ENCODE assay signal across 1 cellular context in genomic region chr1:15526490-15527339, GRCh38.
TF ChIP-seq lines count a peak whose summit lies in the region.

DNAJC16 (plus strand) TSS chr1:15526848; CDS start chr1:15529106, 2,258 bp downstream.

TF ChIP-seq in K562, 482 proteins besides CTCF, POLR2A, EP300 and RAD21 (continued from another document and continues in another):
- TF ChIP-seq MLLT1 (IDR thresholded peaks at IDR 0.05) (peak in 1 of 2 experiments; percentile 88; a peak in 2 of 4 replicates), ETV1 (tag; conservative IDR thresholded peaks at IDR 0.05; ENCODE audit: low read depth) (peak; percentile 44), RFX5 (IDR thresholded peaks at IDR 0.05; ENCODE audit: low read depth, low read length) (0 out of 2 replicates have a peak, but pooled peaks have one; percentile 42), CTCFL (IDR thresholded peaks at IDR 0.05; ENCODE audit: borderline replicate concordance, insufficient read depth, low read depth, low read length, poor library complexity, severe bottlenecking) (peak; percentile 23), ATF7 (IDR thresholded peaks at IDR 0.05) (peak; percentile 95), ETV6 (IDR thresholded peaks at IDR 0.05; ENCODE audit: borderline replicate concordance in 1 of 2, low read depth in 2 of 2, low read length in 1 of 2) (peak in 1 of 2 experiments; percentile 56; a peak in 1 of 4 replicates), ETV6 (CRISPR knock-in tag; IDR thresholded peaks at IDR 0.05; ENCODE audit: borderline replicate concordance) (no peak), HMG20B (CRISPR knock-in tag; IDR thresholded peaks at IDR 0.05) (no peak), CREB3 (tag; conservative IDR thresholded peaks at IDR 0.05; ENCODE audit: low read depth) (no peak), STAT5A (IDR thresholded peaks at IDR 0.05; ENCODE audit: borderline replicate concordance, low read length) (peak; percentile 28; the same call in 1 of the 2 replicates), ESRRA (IDR thresholded peaks at IDR 0.05; ENCODE audit: borderline replicate concordance, low read depth) (peak; percentile 78), RREB1 (CRISPR knock-in tag; IDR thresholded peaks at IDR 0.05) (peak; percentile 84; the same call in 1 of the 2 replicates), ZNF165 (CRISPR knock-in tag; IDR thresholded peaks at IDR 0.05; ENCODE audit: borderline replicate concordance) (no peak), FOXK1 (CRISPR knock-in tag; IDR thresholded peaks at IDR 0.05; ENCODE audit: borderline replicate concordance) (0 out of 2 replicates have a peak, but pooled peaks have one; percentile 50), SRF (CRISPR knock-in tag; IDR thresholded peaks at IDR 0.05) (peak in 1 of 2 experiments; percentile 74; a peak in 1 of 4 replicates), FOXA1 (IDR thresholded peaks at IDR 0.05; ENCODE audit: borderline replicate concordance) (no peak), TRIM24 (IDR thresholded peaks at IDR 0.05) (peak in 1 of 2 experiments; percentile 92; a peak in 2 of 4 replicates), RERE (CRISPR knock-in tag; IDR thresholded peaks at IDR 0.05; ENCODE audit: borderline replicate concordance) (no peak), ZNF395 (CRISPR knock-in tag; IDR thresholded peaks at IDR 0.05) (peak; percentile 80), ZNF780A (CRISPR knock-in tag; IDR thresholded peaks at IDR 0.05) (no peak), ID3 (CRISPR knock-in tag; IDR thresholded peaks at IDR 0.05) (no peak), ID3 (tag; IDR thresholded peaks at IDR 0.05) (peak; percentile 82; the same call in 1 of the 2 replicates), TEAD4 (IDR thresholded peaks at IDR 0.05; ENCODE audit: low read length) (peak; percentile 47; the same call in 1 of the 2 replicates), TEAD4 (CRISPR knock-in tag; IDR thresholded peaks at IDR 0.05; ENCODE audit: borderline replicate concordance) (no peak), EP400 (IDR thresholded peaks at IDR 0.05) (peak; percentile 90), ARNT (IDR thresholded peaks at IDR 0.05) (peak in 1 of 2 experiments; percentile 60; a peak in 1 of 4 replicates), NCOA1 (IDR thresholded peaks at IDR 0.05; ENCODE audit: low read depth) (peak; percentile 92), MEF2A (IDR thresholded peaks at IDR 0.05; ENCODE audit: control insufficient read depth, low read depth, low read length) (no peak), KLF10 (CRISPR knock-in tag; IDR thresholded peaks at IDR 0.05) (no peak), ZBTB17 (CRISPR knock-in tag; IDR thresholded peaks at IDR 0.05) (peak; percentile 96), KDM1A (IDR thresholded peaks at IDR 0.05) (peak in 1 of 2 experiments; percentile 57; a peak in 1 of 4 replicates), NUFIP1 (IDR thresholded peaks at IDR 0.05; ENCODE audit: partially characterized antibody) (no peak), RBFOX2 (IDR thresholded peaks at IDR 0.05; ENCODE audit: low read depth, low read length) (peak; percentile 97), FOXJ2 (tag; IDR thresholded peaks at IDR 0.05) (peak; percentile 98), HCFC1 (IDR thresholded peaks at IDR 0.05; ENCODE audit: low read depth, low read length) (peak; percentile 82), NR4A1 (CRISPR knock-in tag; IDR thresholded peaks at IDR 0.05) (0 out of 2 replicates have a peak, but pooled peaks have one; percentile 48), NR4A1 (tag; IDR thresholded peaks at IDR 0.05) (peak; percentile 59; the same call in 1 of the 2 replicates), GTF2E2 (tag; IDR thresholded peaks at IDR 0.05) (peak; percentile 77; the same call in 1 of the 2 replicates), SREBF1 (IDR thresholded peaks at IDR 0.05; ENCODE audit: borderline replicate concordance, low read depth, low read length) (no peak; the same call in 1 of the 2 replicates), BMI1 (IDR thresholded peaks at IDR 0.05; ENCODE audit: low read length) (peak; percentile 97), SMAD2 (IDR thresholded peaks at IDR 0.05; ENCODE audit: low read depth, low read length) (0 out of 2 replicates have a peak, but pooled peaks have one; percentile 24), HDAC2 (IDR thresholded peaks at IDR 0.05) (peak; percentile 69), POLR2G (IDR thresholded peaks at IDR 0.05; ENCODE audit: low read depth, low read length) (peak; percentile 98), ZNF398 (CRISPR knock-in tag; IDR thresholded peaks at IDR 0.05) (no peak), MTA3 (IDR thresholded peaks at IDR 0.05; ENCODE audit: borderline replicate concordance) (peak; percentile 100)
